ENCODE assay signal across 7 cellular contexts in genomic region chr1:76074321-76075187, GRCh38. TPM values are rescaled to one million over a fixed set of nuclear protein-coding genes. Genes with fewer than 3 reads are reported as not detected.
DNase-seq lines count a peak whose midpoint lies in the region; ATAC-seq, FAIRE-seq and TF ChIP-seq lines count a peak whose summit lies in the region.

TSS of gene ST6GALNAC3 (plus strand) at chr1:76074746.

- no peaks in the 10 kb centered on the region for H3K27me3 ChIP-seq in duodenal mucosa (ENCODE audit: control insufficient read depth in 1 of 2, insufficient read depth in 2 of 2, low read length in 2 of 2)

- H3K4me3 ChIP-seq in duodenal mucosa (ENCODE audit: low read depth in 1 of 2, low read length in 2 of 2) (peak within 1 kb of the TSS; percentile 73 to 83), lower leg skin (ENCODE audit: low read depth, poor library complexity, severe bottlenecking) (peak within 1 kb of the TSS; percentile 43)

- ATAC-seq in HG02852 (IDR thresholded peaks at IDR 0.05; ENCODE audit: unreplicated experiment), result peak; percentile 94
- ATAC-seq in activated CD8-positive, alpha-beta T cell treated with anti-CD3 and anti-CD28 coated beads for 36 hours, result peak; percentile 93

- CTCF ChIA-PET in activated CD8-positive, alpha-beta T cell treated with anti-CD3 and anti-CD28 coated beads for 36 hours (lab: Charles Lee), result no interaction called here

- H3K36me3 ChIP-seq in duodenal mucosa (ENCODE audit: control insufficient read depth in 1 of 2, insufficient read depth in 2 of 2, low read length in 2 of 2), result no peaks in the 10 kb centered on the region

- no peaks in the 10 kb centered on the region for H3K9me3 Mint-ChIP-seq in activated CD8-positive, alpha-beta T cell treated with anti-CD3 and anti-CD28 coated beads for 36 hours

- H3K9me3 ChIP-seq in duodenal mucosa (ENCODE audit: control insufficient read depth in 1 of 2, low read length in 2 of 2), result no peaks in the 10 kb centered on the region

- H3K36me3 Mint-ChIP-seq in activated CD8-positive, alpha-beta T cell treated with anti-CD3 and anti-CD28 coated beads for 36 hours (ENCODE audit: low read depth), result no peaks in the 10 kb centered on the region

- H3K4me1 Mint-ChIP-seq in activated CD8-positive, alpha-beta T cell treated with anti-CD3 and anti-CD28 coated beads for 36 hours (ENCODE audit: low read depth), result peaks cover 26% of the 10 kb centered on the region

- no peak for FAIRE-seq in GM18507 (lab: Jason Lieb, UNC)

- POLR2A ChIA-PET in activated CD8-positive, alpha-beta T cell treated with anti-CD3 and anti-CD28 coated beads for 36 hours (lab: Charles Lee), result no interaction called here

- intact Hi-C loops in activated CD8-positive, alpha-beta T cell treated with anti-CD3 and anti-CD28 coated beads for 36 hours (cut with micrococcal nuclease), result no loop called here
- intact Hi-C loops in lower leg skin (cut with DNase I; ENCODE audit: low total_unique reads), result no loop called here

- no peak for TF ChIP-seq POLR2A in lower leg skin (IDR thresholded peaks at IDR 0.05)

- H3K27me3 Mint-ChIP-seq in activated CD8-positive, alpha-beta T cell treated with anti-CD3 and anti-CD28 coated beads for 36 hours, result peaks cover 2% of the 10 kb centered on the region

- peaks cover 0 to 17% of the 10 kb centered on the region in 2 donors for H3K4me1 ChIP-seq in duodenal mucosa (ENCODE audit: control insufficient read depth in 1 of 2, insufficient read depth in 2 of 2, low read length in 2 of 2)

- H3K4me3 Mint-ChIP-seq in activated CD8-positive, alpha-beta T cell treated with anti-CD3 and anti-CD28 coated beads for 36 hours, result peak within 1 kb of the TSS; percentile 79

- peak within 1 kb of the TSS; percentile 15 to 61 for H3K9ac ChIP-seq in duodenal mucosa (ENCODE audit: low read depth in 1 of 2, low read length in 2 of 2)

- peak within 1 kb of the TSS; percentile 47 for H3K27ac ChIP-seq in duodenal mucosa (ENCODE audit: low read depth, low read length)

- TF ChIP-seq CTCF in activated CD8-positive, alpha-beta T cell treated with anti-CD3 and anti-CD28 coated beads for 36 hours (IDR thresholded peaks at IDR 0.05), result no peak
- TF ChIP-seq CTCF in lower leg skin (IDR thresholded peaks at IDR 0.05), result no peak

- 1% methylated on average over 40 to 48 of the region's 59 CpGs for WGBS in lower leg skin, 2 donors

- DNase-seq in GM18507 (ENCODE audit: extremely low spot score, insufficient read length, low read depth) (peak; percentile 17), NCI-H2171 (lab: John Stamatoyannopoulos, UW) (peak; percentile 76), lower leg skin (ENCODE audit: low spot score in 2 of 2) (peak; percentile 52 to 93)
- peak; percentile 80 for DNase-seq in activated CD8-positive, alpha-beta T cell treated with anti-CD3 and anti-CD28 coated beads for 36 hours
- DNase-seq in stimulated activated CD4-positive, alpha-beta T cell treated with anti-CD3 and anti-CD28 coated beads, Interleukin-4, amount 100 ng/mL, for 4 hours, result peak; percentile 73 to 78

- H3K27ac Mint-ChIP-seq in activated CD8-positive, alpha-beta T cell treated with anti-CD3 and anti-CD28 coated beads for 36 hours, result peak within 1 kb of the TSS; percentile 62

RNA-seq across cellular contexts. Expression of gene ST6GALNAC3, which starts in this region (rescaled TPM):
- total RNA-seq in activated CD8-positive, alpha-beta T cell treated with anti-CD3 and anti-CD28 coated beads for 36 hours, result 1 to 10 TPM; 2.7 to 2.9 TPM
- total RNA-seq in lower leg skin, result 1 to 10 TPM; 1.5 to 3.8 (median 3.0) TPM

Comparison
In these comparisons a context has a peak if more than half of its experiments do, and no peak if none do; other contexts are left out.
1. Peak in every context shown above with its lines: DNase-seq, ATAC-seq, H3K4me3 ChIP-seq and H3K27ac ChIP-seq.
2. DNase-seq: peak in every context shown above with its lines; median percentile 80 in activated CD8-positive, alpha-beta T cell treated with anti-CD3 and anti-CD28 coated beads for 36 hours; 76 in NCI-H2171; 76 in stimulated activated CD4-positive, alpha-beta T cell treated with anti-CD3 and anti-CD28 coated beads, Interleukin-4, amount 100 ng/mL, for 4 hours; 72 in lower leg skin; 17 in GM18507.